ENCODE assay signal across 9 cellular contexts in the genomic region with DNA sequence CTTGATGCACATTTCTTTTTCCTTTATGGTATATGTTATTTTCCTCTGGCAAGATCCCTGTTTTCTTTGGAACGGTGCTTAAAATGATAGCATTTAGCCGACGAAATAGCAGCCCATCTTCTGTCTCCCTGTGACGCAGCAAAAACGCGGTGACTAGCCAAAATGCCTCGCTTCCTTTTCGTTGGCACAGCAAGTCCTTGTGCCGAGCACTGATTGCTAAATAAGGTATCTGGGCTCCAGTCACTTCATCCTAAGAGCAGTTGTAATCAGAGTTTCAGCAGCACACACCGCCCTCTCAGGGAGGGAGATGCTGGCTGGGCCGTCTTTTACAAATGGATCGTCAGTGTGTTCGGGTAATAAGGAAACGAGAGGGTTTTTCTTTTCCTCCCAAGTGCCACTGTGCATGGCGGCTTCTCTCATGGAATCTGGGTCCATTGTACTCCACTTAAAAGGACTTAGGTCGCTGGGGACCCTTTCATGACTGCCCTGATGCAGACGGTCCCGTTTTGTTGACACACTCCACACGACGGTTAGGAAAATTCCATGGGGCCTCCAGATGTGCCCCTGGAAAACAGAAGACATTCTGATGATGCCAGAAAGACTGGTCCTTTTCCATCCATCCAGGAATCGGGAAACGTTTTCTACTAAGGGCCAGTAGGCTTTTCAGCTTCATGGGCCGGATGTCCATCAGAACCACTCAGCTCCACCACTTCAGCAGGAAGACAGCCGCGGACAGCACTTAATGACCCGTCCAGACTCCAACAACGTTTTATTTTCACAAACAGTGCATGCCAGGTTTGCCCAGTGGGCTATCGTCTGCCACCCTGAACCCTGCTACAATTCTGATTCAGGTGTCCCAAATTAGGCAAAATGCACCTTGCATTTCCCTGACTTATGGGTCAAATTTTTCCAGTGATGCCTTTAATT.
DNase-seq lines count a peak whose midpoint lies in the region; ATAC-seq and TF ChIP-seq lines count a peak whose summit lies in the region.
"Had no signal": no experiment of that assay in that cellular context is flagged by ENCODE, and none has a peak within 500 bp of the region (broad histone marks: within the 10 kb centered on the region; RNA-seq: fewer than 3 reads in every experiment).

No MANE protein-coding gene starts in this region.

- no peaks in the 10 kb centered on the region for H3K79me2 ChIP-seq in smooth muscle cell (ENCODE audit: low read depth)

- no CpG with 5 or more reads among the region's 28 CpGs for WGBS in iPS DF 6.9 (ENCODE audit: insufficient coverage, insufficient read length)
- WGBS in smooth muscle cell (ENCODE audit: low lambda C conversion rate) = 33% methylated on average over 28 of the region's 28 CpGs

- no peak for DNase-seq in coronary artery (ENCODE audit: low spot score)
- DNase-seq in iPS DF 6.9 (ENCODE audit: low read depth, low spot score) = no peak
- DNase-seq in smooth muscle cell (lab: John Stamatoyannopoulos, UW; ENCODE audit: unreplicated experiment) = no peak
- no peak for DNase-seq in NOMO-1 (lab: John Stamatoyannopoulos, UW; ENCODE audit: unreplicated experiment in 2 of 2)
- no peak for DNase-seq in NCI-H1105 treated with DMSO at 0.1 percent for 48 hours (lab: John Stamatoyannopoulos, UW)
- DNase-seq: KG1 had no signal

- peak overlapping the region; percentile 38 for H2AFZ ChIP-seq in smooth muscle cell (ENCODE audit: low read depth)

- H3K27me3 ChIP-seq in HUES48 (ENCODE audit: control insufficient read depth, insufficient read depth, low read length) = 0 out of 2 replicates have a peak, but pooled peaks cover 7% of the 10 kb centered on the region
- no peaks in the 10 kb centered on the region for H3K27me3 ChIP-seq in iPS DF 6.9 (ENCODE audit: control insufficient read depth, insufficient read depth, low read length)
- H3K27me3 ChIP-seq in smooth muscle cell (ENCODE audit: low read depth) = peaks cover 3% of the 10 kb centered on the region

- H3K4me1 ChIP-seq in HUES48 (ENCODE audit: control insufficient read depth, insufficient read depth, low read length) = peaks cover 70% of the 10 kb centered on the region
- H3K4me1 ChIP-seq in iPS DF 6.9 (ENCODE audit: control insufficient read depth, insufficient read depth, low read length) = peaks cover 20% of the 10 kb centered on the region
- peaks cover 52% of the 10 kb centered on the region for H3K4me1 ChIP-seq in smooth muscle cell (ENCODE audit: low read depth)

- H3K36me3 ChIP-seq in HUES48 (ENCODE audit: control insufficient read depth, insufficient read depth, low read length) (no peaks in the 10 kb centered on the region), iPS DF 6.9 (ENCODE audit: control insufficient read depth, insufficient read depth, low read length) (no peaks in the 10 kb centered on the region), smooth muscle cell (ENCODE audit: low read depth) (no peaks in the 10 kb centered on the region)

- H3K9me3 ChIP-seq in HUES48 (ENCODE audit: control insufficient read depth, insufficient read depth, low read length) (no peaks in the 10 kb centered on the region), iPS DF 6.9 (ENCODE audit: control insufficient read depth, insufficient read depth, low read length) (no peaks in the 10 kb centered on the region), smooth muscle cell (replicated peaks; ENCODE audit: low read depth) (no peaks in the 10 kb centered on the region)

- H3K9ac ChIP-seq in HUES48 (ENCODE audit: low read depth, low read length) = peak overlapping the region; percentile 84
- H3K9ac ChIP-seq in smooth muscle cell (ENCODE audit: low read depth) = no peak overlapping the region

- peak overlapping the region; percentile 98 for H3K27ac ChIP-seq in HUES48 (ENCODE audit: low read depth, low read length)
- H3K27ac ChIP-seq in coronary artery = no peak overlapping the region
- peak overlapping the region; percentile 38 for H3K27ac ChIP-seq in iPS DF 6.9 (ENCODE audit: low read length)
- peak overlapping the region; percentile 34 for H3K27ac ChIP-seq in smooth muscle cell (ENCODE audit: low read depth)

- peaks cover 5% of the 10 kb centered on the region for H3F3A ChIP-seq in smooth muscle cell (ENCODE audit: low read depth)

- no peak for ATAC-seq in HG02642 (IDR thresholded peaks at IDR 0.05; ENCODE audit: poor library complexity, unreplicated experiment)
- no peak for ATAC-seq in HG03378 (IDR thresholded peaks at IDR 0.05; ENCODE audit: unreplicated experiment)

- TF ChIP-seq CTCF in coronary artery (IDR thresholded peaks at IDR 0.05) (no peak), smooth muscle cell (IDR thresholded peaks at IDR 0.05; ENCODE audit: borderline replicate concordance, insufficient read depth, poor library complexity, severe bottlenecking) (no peak)

- no peaks in the 10 kb centered on the region for H4K20me1 ChIP-seq in smooth muscle cell (ENCODE audit: low read depth)

- peak overlapping the region; percentile 66 for H3K4me2 ChIP-seq in smooth muscle cell

- peak overlapping the region; percentile 24 for H3K4me3 ChIP-seq in HUES48 (ENCODE audit: low read depth, low read length)
- H3K4me3 ChIP-seq in coronary artery = peak overlapping the region; percentile 17
- no peak overlapping the region for H3K4me3 ChIP-seq in iPS DF 6.9 (ENCODE audit: low read length)
- H3K4me3 ChIP-seq in smooth muscle cell = no peak overlapping the region

Comparison
In these comparisons a context has a peak if more than half of its experiments do, and no peak if none do; other contexts are left out.
1. H3K27ac ChIP-seq: peak in HUES48 (single experiment), iPS DF 6.9 (single experiment) and smooth muscle cell (single experiment); none in coronary artery (0 of 2).
2. H3K4me3 ChIP-seq: peak in HUES48 (single experiment) and coronary artery (single experiment); none in iPS DF 6.9 (single experiment) and smooth muscle cell (single experiment).